Comparison of ENCODE assay signal across 8 cellular contexts in genomic region chr17:68497885-68498319, GRCh38. TPM values are rescaled to one million over a fixed set of nuclear protein-coding genes. Genes with fewer than 3 reads are reported as not detected.
DNase-seq lines count a peak whose midpoint lies in the region; ATAC-seq and TF ChIP-seq lines count a peak whose summit lies in the region.

No MANE protein-coding gene starts in this region.

- intact Hi-C loops in CD8-positive, alpha-beta T cell (cut with DNase I, micrococcal nuclease), result no loop called here
- intact Hi-C loops in transverse colon (cut with DNase I; ENCODE audit: low total_unique reads), result no loop called here

- H3K36me3 ChIP-seq in CD8-positive, alpha-beta T cell (ENCODE audit: insufficient read depth, low read length), result no peaks in the 10 kb centered on the region
- H3K36me3 ChIP-seq in transverse colon, result no peaks in the 10 kb centered on the region

- H3K9me3 Mint-ChIP-seq in CD8-positive, alpha-beta T cell, result no peaks in the 10 kb centered on the region
- peaks cover 3% of the 10 kb centered on the region for H3K9me3 Mint-ChIP-seq in activated naive CD8-positive, alpha-beta T cell treated with anti-CD3 and anti-CD28 coated beads for 36 hours

- DNase-seq in CD8-positive, alpha-beta T cell, result no peak
- no peak for DNase-seq in activated naive CD8-positive, alpha-beta T cell treated with anti-CD3 and anti-CD28 coated beads for 36 hours
- DNase-seq in transverse colon, result peak; percentile 68
- DNase-seq in caudate nucleus (lab: John Stamatoyannopoulos, UW), result no peak
- no peak for DNase-seq in occipital lobe (lab: John Stamatoyannopoulos, UW)
- DNase-seq in HuH-7 (ENCODE audit: low spot score), result no peak

- peaks cover 3% of the 10 kb centered on the region for H3K27me3 Mint-ChIP-seq in CD8-positive, alpha-beta T cell (ENCODE audit: low read depth)
- no peaks in the 10 kb centered on the region for H3K27me3 Mint-ChIP-seq in activated naive CD8-positive, alpha-beta T cell treated with anti-CD3 and anti-CD28 coated beads for 36 hours

- no peak overlapping the region for H3K27ac ChIP-seq in CD8-positive, alpha-beta T cell (ENCODE audit: low read depth, low read length)
- H3K27ac ChIP-seq in transverse colon, result peak overlapping the region; percentile 57 to 83 (median 72)
- H3K27ac ChIP-seq in caudate nucleus (ENCODE audit: low read depth, low read length), result no peak overlapping the region

- WGBS in transverse colon (ENCODE audit: low coverage in 1 of 2), 2 donors, result 0 to 8% methylated on average over 3 of the region's 3 CpGs

- POLR2A ChIA-PET in CD8-positive, alpha-beta T cell (lab: Charles Lee), result no interaction called here

- no peaks in the 10 kb centered on the region for H3K36me3 Mint-ChIP-seq in CD8-positive, alpha-beta T cell
- H3K36me3 Mint-ChIP-seq in activated naive CD8-positive, alpha-beta T cell treated with anti-CD3 and anti-CD28 coated beads for 36 hours, result no peaks in the 10 kb centered on the region

- CTCF ChIA-PET in CD8-positive, alpha-beta T cell (lab: Charles Lee), result interaction anchor here (1.2 kb wide), 1 partner anchor 32 kb away, joined by 3 read pairs; no protein-coding TSS in a partner anchor

- peak overlapping the region; percentile 13 for H3K4me3 Mint-ChIP-seq in CD8-positive, alpha-beta T cell
- H3K4me3 Mint-ChIP-seq in activated naive CD8-positive, alpha-beta T cell treated with anti-CD3 and anti-CD28 coated beads for 36 hours, result no peak overlapping the region

- no peak overlapping the region for H3K4me3 ChIP-seq in CD8-positive, alpha-beta T cell (ENCODE audit: low read depth, low read length)
- no peak overlapping the region for H3K4me3 ChIP-seq in transverse colon

- peaks cover 12% of the 10 kb centered on the region for H3K4me1 Mint-ChIP-seq in CD8-positive, alpha-beta T cell (ENCODE audit: low read depth)
- H3K4me1 Mint-ChIP-seq in activated naive CD8-positive, alpha-beta T cell treated with anti-CD3 and anti-CD28 coated beads for 36 hours, result peaks cover 5% of the 10 kb centered on the region

- in situ Hi-C loops in transverse colon (cut with MboI; ENCODE audit: low pct_ligation_motif_present in 1 of 4, low pct_unique_long_range_greater_than_20kb in 1 of 4, low sequenced_read_pairs in 3 of 4), result no loop called here

- no peak for TF ChIP-seq CTCF in CD8-positive, alpha-beta T cell (IDR thresholded peaks at IDR 0.05)
- TF ChIP-seq CTCF in transverse colon (IDR thresholded peaks at IDR 0.05), result no peak

- no peak for ATAC-seq in CD8-positive, alpha-beta T cell
- peak; percentile 94 for ATAC-seq in GM19455 (IDR thresholded peaks at IDR 0.05; ENCODE audit: unreplicated experiment)
- ATAC-seq in HG03432 (IDR thresholded peaks at IDR 0.05; ENCODE audit: unreplicated experiment), result peak; percentile 95

- no peak overlapping the region for H3K27ac Mint-ChIP-seq in CD8-positive, alpha-beta T cell
- peak overlapping the region; percentile 18 for H3K27ac Mint-ChIP-seq in activated naive CD8-positive, alpha-beta T cell treated with anti-CD3 and anti-CD28 coated beads for 36 hours

- H3K9me3 ChIP-seq in CD8-positive, alpha-beta T cell (ENCODE audit: low read length), result no peaks in the 10 kb centered on the region
- no peaks in the 10 kb centered on the region for H3K9me3 ChIP-seq in transverse colon

- no peak for TF ChIP-seq POLR2A in transverse colon (IDR thresholded peaks at IDR 0.05)

- no peak for TF ChIP-seq EP300 in transverse colon (IDR thresholded peaks at IDR 0.05; ENCODE audit: low read depth)

- H3K4me1 ChIP-seq in CD8-positive, alpha-beta T cell (ENCODE audit: insufficient read depth, low read length), result no peaks in the 10 kb centered on the region
- H3K4me1 ChIP-seq in transverse colon, result peaks cover 4 to 26% (median 7%) of the 10 kb centered on the region in 4 donors

- no peaks in the 10 kb centered on the region for H3K27me3 ChIP-seq in CD8-positive, alpha-beta T cell (ENCODE audit: insufficient read depth, low read length)
- no peaks in the 10 kb centered on the region for H3K27me3 ChIP-seq in transverse colon

RNA-seq across cellular contexts. Expression of gene PRKAR1A, which starts 14.3 kb away (rescaled TPM):
- 10 to 100 TPM; 61.2 to 63.5 TPM for total RNA-seq in CD8-positive, alpha-beta T cell
- 100 to 1,000 TPM; 152 to 156 TPM for total RNA-seq in activated naive CD8-positive, alpha-beta T cell treated with anti-CD3 and anti-CD28 coated beads for 36 hours
- 100 to 1,000 TPM in 3 of 4 donors, 10 to 100 TPM in 1; 93.9 to 223 (median 160) TPM for total RNA-seq in transverse colon
- 405 TPM for total RNA-seq in occipital lobe

RNA-seq across cellular contexts. Expression of gene WIPI1, which starts 40.6 kb away (rescaled TPM):
- 1 to 10 TPM; 2.4 to 2.5 TPM for total RNA-seq in CD8-positive, alpha-beta T cell
- total RNA-seq in activated naive CD8-positive, alpha-beta T cell treated with anti-CD3 and anti-CD28 coated beads for 36 hours, result 1 to 10 TPM; 8.7 to 8.9 TPM
- total RNA-seq in transverse colon, result 100 to 1,000 TPM in 2 of 4 donors, 10 to 100 TPM in 2; 62.6 to 313 (median 97.1) TPM
- 10.5 TPM for total RNA-seq in occipital lobe

Comparison
In these comparisons a context has a peak if more than half of its experiments do, and no peak if none do; other contexts are left out.
1. H3K27ac ChIP-seq: peak in transverse colon (4 of 4); none in CD8-positive, alpha-beta T cell (single experiment) and caudate nucleus (single experiment).